ENCODE assay signal across 4 cellular contexts in the genomic region with DNA sequence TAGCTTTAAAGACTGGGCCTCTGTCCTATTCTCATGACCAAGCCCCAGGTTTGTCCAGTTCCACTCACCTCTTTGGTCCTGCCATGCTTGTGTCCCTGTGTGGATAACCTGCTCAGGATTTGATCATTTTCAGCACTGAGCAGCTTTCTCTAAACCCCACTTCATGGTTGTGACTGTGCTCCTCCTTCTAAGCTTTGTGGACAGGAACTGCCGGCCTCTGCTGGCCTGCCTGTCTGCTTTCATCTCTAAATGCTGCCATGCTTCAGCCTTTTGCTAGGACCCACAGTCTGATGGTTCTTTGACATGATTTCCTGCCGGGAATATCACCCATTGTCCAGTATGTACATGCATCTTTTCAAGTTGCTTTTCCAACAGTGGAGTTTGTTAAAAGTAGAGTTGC.
TF ChIP-seq lines count a peak whose summit lies in the region.

No MANE protein-coding gene starts in this region.

TF ChIP-seq in SK-N-SH, 30 proteins besides CTCF, POLR2A, EP300 and RAD21:
- no peak for TF ChIP-seq SIN3A (IDR thresholded peaks at IDR 0.05; ENCODE audit: borderline replicate concordance, low read depth, low read length)
TF ChIP-seq in SK-N-SH: peak in this region for 0.

TF ChIP-seq in SK-N-SH treated with all-trans-retinoic acid at 6 μM for 48 hours, 23 proteins besides CTCF, POLR2A, EP300 and RAD21:
- TF ChIP-seq PPARA (CRISPR knock-in tag; IDR thresholded peaks at IDR 0.05; ENCODE audit: borderline replicate concordance) (no peak), ZC3H10 (CRISPR knock-in tag; IDR thresholded peaks at IDR 0.05) (no peak)
- TF ChIP-seq, protein P1, sequence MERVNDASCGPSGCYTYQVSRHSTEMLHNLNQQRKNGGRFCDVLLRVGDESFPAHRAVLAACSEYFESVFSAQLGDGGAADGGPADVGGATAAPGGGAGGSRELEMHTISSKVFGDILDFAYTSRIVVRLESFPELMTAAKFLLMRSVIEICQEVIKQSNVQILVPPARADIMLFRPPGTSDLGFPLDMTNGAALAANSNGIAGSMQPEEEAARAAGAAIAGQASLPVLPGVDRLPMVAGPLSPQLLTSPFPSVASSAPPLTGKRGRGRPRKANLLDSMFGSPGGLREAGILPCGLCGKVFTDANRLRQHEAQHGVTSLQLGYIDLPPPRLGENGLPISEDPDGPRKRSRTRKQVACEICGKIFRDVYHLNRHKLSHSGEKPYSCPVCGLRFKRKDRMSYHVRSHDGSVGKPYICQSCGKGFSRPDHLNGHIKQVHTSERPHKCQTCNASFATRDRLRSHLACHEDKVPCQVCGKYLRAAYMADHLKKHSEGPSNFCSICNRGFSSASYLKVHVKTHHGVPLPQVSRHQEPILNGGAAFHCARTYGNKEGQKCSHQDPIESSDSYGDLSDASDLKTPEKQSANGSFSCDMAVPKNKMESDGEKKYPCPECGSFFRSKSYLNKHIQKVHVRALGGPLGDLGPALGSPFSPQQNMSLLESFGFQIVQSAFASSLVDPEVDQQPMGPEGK (CRISPR knock-in tag; IDR thresholded peaks at IDR 0.05; ENCODE audit: borderline replicate concordance) = no peak

TF ChIP-seq in IMR-90, 13 proteins besides CTCF, POLR2A, EP300 and RAD21:
- TF ChIP-seq FOS (IDR thresholded peaks at IDR 0.05; ENCODE audit: low read depth, low read length) (no peak), NFE2L2 (IDR thresholded peaks at IDR 0.05; ENCODE audit: low read depth, low read length) (no peak), CEBPB (IDR thresholded peaks at IDR 0.05; ENCODE audit: low read depth, low read length) (no peak)

TF ChIP-seq in GM12878, 131 proteins besides CTCF, POLR2A, EP300 and RAD21:
- no peak for TF ChIP-seq ASH2L (IDR thresholded peaks at IDR 0.05; ENCODE audit: borderline replicate concordance, low read depth)
- no peak for TF ChIP-seq KLF5 (IDR thresholded peaks at IDR 0.05; ENCODE audit: partially characterized antibody)
- TF ChIP-seq KAT2A (conservative IDR thresholded peaks at IDR 0.05; ENCODE audit: control insufficient read depth, low read depth, low read length) = no peak
TF ChIP-seq in GM12878: peak in this region for 0.
